18 cellular contexts compared by ENCODE assay signal in genomic region chr9:82790868-82791267, GRCh38.
DNase-seq lines count a peak whose midpoint lies in the region; ATAC-seq and TF ChIP-seq lines count a peak whose summit lies in the region.
"Had no signal": no experiment of that assay in that cellular context is flagged by ENCODE, and none has a peak within 500 bp of the region (broad histone marks: within the 10 kb centered on the region; RNA-seq: fewer than 3 reads in every experiment).

No MANE protein-coding gene starts in this region.

- H3K9ac ChIP-seq in BLaER1, result no peak overlapping the region

- no peaks in the 10 kb centered on the region for H3K27me3 Mint-ChIP-seq in MCF 10A (ENCODE audit: insufficient read depth, unreplicated experiment)

- peaks cover 10% of the 10 kb centered on the region for H3K9me3 ChIP-seq in BLaER1
- H3K9me3 ChIP-seq in heart right ventricle, result no peaks in the 10 kb centered on the region
- H3K9me3 ChIP-seq: SJSA1 had no signal

- H3K4me3 ChIP-seq in BLaER1 (no peak overlapping the region), NB4 (ENCODE audit: low read depth, low read length) (no peak overlapping the region), heart right ventricle (no peak overlapping the region)
- H3K4me3 ChIP-seq: K562, SJSA1 had no signal

- ATAC-seq in heart right ventricle, result no peak
- ATAC-seq: K562, Right ventricle myocardium inferior had no signal

- peaks cover 16% of the 10 kb centered on the region for H3K4me1 ChIP-seq in BLaER1
- no peaks in the 10 kb centered on the region for H3K4me1 ChIP-seq in heart right ventricle
- H3K4me1 ChIP-seq: SJSA1 had no signal

- H3K4me2 ChIP-seq in BLaER1, result peak overlapping the region; percentile 66

- H3K36me3 Mint-ChIP-seq in MCF 10A (ENCODE audit: insufficient read depth, unreplicated experiment), result peaks cover 5% of the 10 kb centered on the region

- CTCF ChIA-PET in MCF 10A (lab: Yijun Ruan, JAX), result no interaction called here

- H3K27ac ChIP-seq in BLaER1, result peak overlapping the region; percentile 66
- no peak overlapping the region for H3K27ac ChIP-seq in heart right ventricle
- H3K27ac ChIP-seq: SJSA1 had no signal

- WGBS in heart right ventricle, 2 donors, result 39 to 45% methylated on average over 1 of the region's 1 CpG

- no peaks in the 10 kb centered on the region for H4K20me1 ChIP-seq in BLaER1

- POLR2A ChIA-PET in MCF 10A (lab: Yijun Ruan, JAX), result no interaction called here

- intact Hi-C loops in MCF 10A (cut with micrococcal nuclease) (no loop called here), heart right ventricle (cut with DNase I) (no loop called here)

- H3K27me3 ChIP-seq in BLaER1, result no peaks in the 10 kb centered on the region
- peaks cover 0 to 5% (median 0%) of the 10 kb centered on the region in 7 donors for H3K27me3 ChIP-seq in heart right ventricle
- H3K27me3 ChIP-seq: SJSA1 had no signal

- no peak overlapping the region for H3K4me3 Mint-ChIP-seq in MCF 10A (ENCODE audit: unreplicated experiment)

- TF ChIP-seq POLR2A in NB4 (IDR thresholded peaks at IDR 0.05; ENCODE audit: extremely low read depth, insufficient read length), result no peak

- H3K9me3 Mint-ChIP-seq in MCF 10A (ENCODE audit: unreplicated experiment), result no peaks in the 10 kb centered on the region

- no peak overlapping the region for H3K27ac Mint-ChIP-seq in MCF 10A (ENCODE audit: low read depth, unreplicated experiment)

- no TSS peak for BruUV-seq in MCF 10A (replicated peaks; lab: Mats Ljungman, UMichigan)

- H3K36me3 ChIP-seq in BLaER1 (no peaks in the 10 kb centered on the region), heart right ventricle (no peaks in the 10 kb centered on the region)
- H3K36me3 ChIP-seq: SJSA1 had no signal

- TF ChIP-seq CTCF in NB4 (IDR thresholded peaks at IDR 0.05; ENCODE audit: low read depth, low read length) (no peak), MCF 10A (IDR thresholded peaks at IDR 0.05; ENCODE audit: unreplicated experiment) (no peak), heart right ventricle (IDR thresholded peaks at IDR 0.05) (no peak)

- DNase-seq in HT1080 (ENCODE audit: low read depth), result peak; percentile 13
- peak; percentile 2 for DNase-seq in NB4 (ENCODE audit: low read depth)
- DNase-seq in UCSD-AML1 (lab: John Stamatoyannopoulos, UW; ENCODE audit: unreplicated experiment), result peak; percentile 9
- DNase-seq in NCI-H2196 (lab: John Stamatoyannopoulos, UW; ENCODE audit: unreplicated experiment), result no peak
- DNase-seq in NOMO-1 treated with DMSO at 0.1 percent for 48 hours (lab: John Stamatoyannopoulos, UW; ENCODE audit: unreplicated experiment), result no peak
- no peak for DNase-seq in MCF 10A (ENCODE audit: unreplicated experiment)
- DNase-seq in heart right ventricle, result no peak
- DNase-seq: DMS53, EL, NCI-H1417, NCI-H1694 treated with DMSO at 0.1 percent for 48 hours, NCI-H2081 treated with DMSO at 0.1 percent for 48 hours, NCI-H446, NCI-H526 had no signal

- no peaks in the 10 kb centered on the region for H3K4me1 Mint-ChIP-seq in MCF 10A (ENCODE audit: insufficient read depth, unreplicated experiment)

Comparison
In these comparisons a context has a peak if more than half of its experiments do, and no peak if none do; other contexts are left out.
1. DNase-seq: peak in HT1080 (single experiment), NB4 (single experiment) and UCSD-AML1 (single experiment); none in NCI-H2196 (single experiment), NOMO-1 treated with DMSO at 0.1 percent for 48 hours (single experiment), MCF 10A (single experiment) and heart right ventricle (0 of 2).